Comparison of ENCODE assay signal across 8 cellular contexts in genomic region chr11:12376259-12376971, GRCh38. TPM values are rescaled to one million over a fixed set of nuclear protein-coding genes. Genes with fewer than 3 reads are reported as not detected.
DNase-seq lines count a peak whose midpoint lies in the region; ATAC-seq and TF ChIP-seq lines count a peak whose summit lies in the region.

No MANE protein-coding gene starts in this region.

- 32 to 37% methylated on average over 11 of the region's 11 CpGs for WGBS in testis, 2 donors

- no peaks in the 10 kb centered on the region for H3K9me3 ChIP-seq in testis

- no peaks in the 10 kb centered on the region for H3K27me3 ChIP-seq in testis

- no peak overlapping the region for H3K27ac Mint-ChIP-seq in T-helper 2 cell treated with Interferon-gamma antibody and Interleukin-4, amounts not matched to agents 5 μg/mL and 100 μg/mL, for 36 hours
- peak overlapping the region in 4 of 5 experiments; percentile 13 to 92 (median 78) for H3K27ac Mint-ChIP-seq in brain

- H3K27me3 Mint-ChIP-seq in T-helper 2 cell treated with Interferon-gamma antibody and Interleukin-4, amounts not matched to agents 5 μg/mL and 100 μg/mL, for 36 hours (ENCODE audit: low read depth) = peaks cover 64% of the 10 kb centered on the region
- H3K27me3 Mint-ChIP-seq in brain = peaks cover 20% of the 10 kb centered on the region

- TF ChIP-seq POLR2A in testis (IDR thresholded peaks at IDR 0.05) = no peak

- no peak for TF ChIP-seq CTCF in brain (conservative IDR thresholded peaks at IDR 0.05)
- no peak for TF ChIP-seq CTCF in testis (IDR thresholded peaks at IDR 0.05)

- intact Hi-C loops in testis (cut with DNase I; ENCODE audit: low total_unique reads) = no loop called here

- no peaks in the 10 kb centered on the region for H3K9me3 Mint-ChIP-seq in T-helper 2 cell treated with Interferon-gamma antibody and Interleukin-4, amounts not matched to agents 5 μg/mL and 100 μg/mL, for 36 hours
- peaks cover 0 to 3% (median 0%) of the 10 kb centered on the region in 5 experiments for H3K9me3 Mint-ChIP-seq in brain

- peaks cover 15% of the 10 kb centered on the region for H3K4me1 ChIP-seq in testis

- H3K27ac ChIP-seq in testis (peak overlapping the region in 1 of 2 donors; percentile 98), caudate nucleus (ENCODE audit: low read depth, low read length) (no peak overlapping the region)

- DNase-seq in T-helper 2 cell treated with Interferon-gamma antibody and Interleukin-4, amounts not matched to agents 5 μg/mL and 100 μg/mL, for 36 hours (ENCODE audit: low spot score) = no peak
- DNase-seq in T-helper 2 cell (no peak), kidney tubule cell (ENCODE audit: low spot score) (peak; percentile 57), testis (peak; percentile 47), caudate nucleus (lab: John Stamatoyannopoulos, UW) (no peak), UCSD-AML1 (lab: John Stamatoyannopoulos, UW; ENCODE audit: unreplicated experiment) (no peak)

- H3K4me3 ChIP-seq in testis = peak overlapping the region in 1 of 2 donors; percentile 78

- H3K4me1 Mint-ChIP-seq in T-helper 2 cell treated with Interferon-gamma antibody and Interleukin-4, amounts not matched to agents 5 μg/mL and 100 μg/mL, for 36 hours (ENCODE audit: low read depth) = no peaks in the 10 kb centered on the region
- H3K4me1 Mint-ChIP-seq in brain = peaks cover 44% of the 10 kb centered on the region

- ATAC-seq in GM21786 (IDR thresholded peaks at IDR 0.05; ENCODE audit: unreplicated experiment) = no peak

- no peaks in the 10 kb centered on the region for H3K36me3 ChIP-seq in testis (ENCODE audit: low read depth, missing control alignments)

- H3K4me3 Mint-ChIP-seq in T-helper 2 cell treated with Interferon-gamma antibody and Interleukin-4, amounts not matched to agents 5 μg/mL and 100 μg/mL, for 36 hours = peak overlapping the region; percentile 37
- H3K4me3 Mint-ChIP-seq in brain = peak overlapping the region; percentile 58 to 83 (median 81)

- no peaks in the 10 kb centered on the region for H3K36me3 Mint-ChIP-seq in T-helper 2 cell treated with Interferon-gamma antibody and Interleukin-4, amounts not matched to agents 5 μg/mL and 100 μg/mL, for 36 hours (ENCODE audit: low read depth)
- no peaks in the 10 kb centered on the region for H3K36me3 Mint-ChIP-seq in brain

RNA-seq across cellular contexts. Expression of gene PARVA, which starts 1.0 kb away (rescaled TPM):
- 20.0 TPM for polyA plus RNA-seq in brain (ENCODE audit: insufficient read depth, low read depth, low replicate concordance)
- 10 to 100 TPM; 18.7 to 23.7 TPM for total RNA-seq in testis
- 23.6 TPM for polyA plus RNA-seq in testis (ENCODE audit: insufficient read depth, low read depth, low replicate concordance)

Comparison
In these comparisons a context has a peak if more than half of its experiments do, and no peak if none do; other contexts are left out.
1. DNase-seq: peak in kidney tubule cell (single experiment) and testis (single experiment); none in T-helper 2 cell treated with Interferon-gamma antibody and Interleukin-4, amounts not matched to agents 5 μg/mL and 100 μg/mL, for 36 hours (single experiment), T-helper 2 cell (0 of 5), caudate nucleus (0 of 61) and UCSD-AML1 (single experiment).